Comparison of ENCODE assay signal across 2 cellular contexts in genomic region chr5:90096415-90097081, GRCh38.
TF ChIP-seq lines count a peak whose summit lies in the region.

No MANE protein-coding gene starts in this region.

TF ChIP-seq in IMR-90, 13 proteins besides CTCF, POLR2A, EP300 and RAD21 (continued from another document):
- TF ChIP-seq ELK1 (IDR thresholded peaks at IDR 0.05; ENCODE audit: borderline replicate concordance, low read depth, low read length) (no peak), FOS (IDR thresholded peaks at IDR 0.05; ENCODE audit: low read depth, low read length) (no peak), BHLHE40 (IDR thresholded peaks at IDR 0.05; ENCODE audit: low read depth, low read length) (no peak)

TF ChIP-seq in GM12878, 131 proteins besides CTCF, POLR2A, EP300 and RAD21 (continued from another document):
- no peak for TF ChIP-seq ZBTB40 (IDR thresholded peaks at IDR 0.05; ENCODE audit: borderline replicate concordance)
TF ChIP-seq in GM12878: peak in this region for 0.
